ENCODE assay signal across 16 cellular contexts in the genomic region with DNA sequence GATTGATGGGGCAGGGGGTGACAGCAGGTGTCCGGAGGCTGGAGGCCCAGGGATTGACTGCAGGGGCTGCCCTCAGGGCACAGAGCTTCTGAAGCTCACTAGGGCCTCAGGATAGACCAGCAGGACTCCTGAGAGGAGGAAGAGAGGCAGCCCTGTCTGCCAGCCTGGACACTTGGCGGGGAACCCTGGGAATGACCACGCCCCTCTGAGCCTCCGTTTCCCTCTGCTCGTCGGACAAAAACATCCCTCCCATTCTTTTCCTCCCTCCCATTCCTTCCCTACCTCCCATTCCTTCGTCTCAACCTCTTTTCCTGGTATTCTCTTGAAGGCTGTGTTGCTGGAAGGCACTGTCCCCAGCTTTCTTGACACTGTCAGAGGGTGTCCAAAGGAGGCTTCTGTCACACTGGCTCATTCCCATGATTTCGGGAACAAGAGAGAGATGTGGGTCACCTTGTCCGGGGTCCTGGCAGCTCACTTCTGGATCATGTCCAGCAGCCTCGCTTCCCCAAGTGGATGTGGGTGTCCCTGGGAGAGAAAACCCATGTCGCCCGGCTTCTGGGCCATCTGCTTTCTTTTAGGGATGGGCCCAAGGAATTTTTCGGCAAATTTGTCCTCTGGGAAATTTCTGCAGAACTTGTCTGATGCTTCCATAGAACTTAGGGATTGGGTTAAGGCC.
DNase-seq lines count a peak whose midpoint lies in the region; ATAC-seq, FAIRE-seq and TF ChIP-seq lines count a peak whose summit lies in the region.
"Had no signal": no experiment of that assay in that cellular context is flagged by ENCODE, and none has a peak within 500 bp of the region (broad histone marks: within the 10 kb centered on the region; RNA-seq: fewer than 3 reads in every experiment).

No MANE protein-coding gene starts in this region.

- TF ChIP-seq CTCF in CD14-positive monocyte (IDR thresholded peaks at IDR 0.05), result no peak
- TF ChIP-seq CTCF in HEK293 (tag by site-specific recombination; IDR thresholded peaks at IDR 0.05), result no peak
- TF ChIP-seq CTCF in kidney (IDR thresholded peaks at IDR 0.05; ENCODE audit: borderline replicate concordance, extremely low read depth, insufficient read depth), result no peak
- TF ChIP-seq CTCF in progenitor cell of endocrine pancreas (IDR thresholded peaks at IDR 0.05; ENCODE audit: unreplicated experiment), result no peak

- POLR2A ChIA-PET in HEK293 (lab: Yijun Ruan, JAX), result no interaction called here

- H3K4me3 Mint-ChIP-seq in CD14-positive monocyte, result no peak overlapping the region
- H3K4me3 Mint-ChIP-seq in progenitor cell of endocrine pancreas (ENCODE audit: low read depth), result no peak overlapping the region
- no peak overlapping the region for H3K4me3 Mint-ChIP-seq in activated T-helper 1 cell treated with anti-CD3 and anti-CD28 coated beads, Interleukin-12 subunit alpha, Interleukin-12 subunit beta, Interleukin-2, Interleukin-4 antibody, amounts not matched to agents 30 ng/mL and 10 ng/mL and 1 ng/mL, durations not matched to agents 14 hours and 24 hours and 36 hours
- H3K4me3 Mint-ChIP-seq: CD8-positive, alpha-beta T cell had no signal

- CTCF ChIA-PET in HEK293 (lab: Yijun Ruan, JAX), result no interaction called here

- intact Hi-C loops in CD14-positive monocyte (cut with micrococcal nuclease), result no loop called here
- intact Hi-C loops in kidney (cut with DNase I), result no loop called here
- intact Hi-C loops in activated T-helper 1 cell treated with anti-CD3 and anti-CD28 coated beads, Interleukin-12 subunit alpha, Interleukin-12 subunit beta, Interleukin-2, Interleukin-4 antibody, amounts not matched to agents 30 ng/mL and 10 ng/mL and 1 ng/mL, durations not matched to agents 14 hours and 24 hours and 36 hours (cut with micrococcal nuclease), result no loop called here

- no peaks in the 10 kb centered on the region for H3K36me3 ChIP-seq in HEK293 (ENCODE audit: control insufficient read depth in 2 of 2, insufficient read depth in 1 of 2, low read length in 2 of 2)
- H3K36me3 ChIP-seq in kidney (ENCODE audit: control insufficient read depth in 1 of 2, insufficient read depth in 2 of 2, low read length in 2 of 2), result no peaks in the 10 kb centered on the region
- H3K36me3 ChIP-seq: BE2C had no signal

- FAIRE-seq in kidney (lab: Jason Lieb, UNC), result no peak
- FAIRE-seq: A204.1, H54 had no signal

- H3K4me1 ChIP-seq in HEK293 (ENCODE audit: control insufficient read depth, insufficient read depth, low read length) (peaks cover 3% of the 10 kb centered on the region), kidney (ENCODE audit: control insufficient read depth in 1 of 2, insufficient read depth in 1 of 2, low read depth in 1 of 2, low read length in 2 of 2) (peaks cover 6 to 13% of the 10 kb centered on the region in 2 donors)
- H3K4me1 ChIP-seq: BE2C had no signal

- H3K9me3 ChIP-seq in HEK293 (ENCODE audit: control insufficient read depth, insufficient read depth, low read depth, low read length) (no peaks in the 10 kb centered on the region), kidney (ENCODE audit: control insufficient read depth in 1 of 2, low read length in 2 of 2) (no peaks in the 10 kb centered on the region)
- H3K9me3 ChIP-seq: BE2C had no signal

- H3K9me3 Mint-ChIP-seq in CD14-positive monocyte (peaks cover 0 to 1% (median 0%) of the 10 kb centered on the region in 7 donors), progenitor cell of endocrine pancreas (ENCODE audit: low read depth) (no peaks in the 10 kb centered on the region)
- peaks cover 1% of the 10 kb centered on the region for H3K9me3 Mint-ChIP-seq in activated T-helper 1 cell treated with anti-CD3 and anti-CD28 coated beads, Interleukin-12 subunit alpha, Interleukin-12 subunit beta, Interleukin-2, Interleukin-4 antibody, amounts not matched to agents 30 ng/mL and 10 ng/mL and 1 ng/mL, durations not matched to agents 14 hours and 24 hours and 36 hours
- H3K9me3 Mint-ChIP-seq: CD8-positive, alpha-beta T cell had no signal

- H3K27me3 Mint-ChIP-seq in CD14-positive monocyte (ENCODE audit: low read depth in 3 of 3) (peaks cover 0 to 3% (median 0%) of the 10 kb centered on the region in 3 donors), progenitor cell of endocrine pancreas (no peaks in the 10 kb centered on the region)
- H3K27me3 Mint-ChIP-seq in activated T-helper 1 cell treated with anti-CD3 and anti-CD28 coated beads, Interleukin-12 subunit alpha, Interleukin-12 subunit beta, Interleukin-2, Interleukin-4 antibody, amounts not matched to agents 30 ng/mL and 10 ng/mL and 1 ng/mL, durations not matched to agents 14 hours and 24 hours and 36 hours (ENCODE audit: insufficient read depth), result no peaks in the 10 kb centered on the region

- DNase-seq in CD14-positive monocyte (ENCODE audit: low spot score) (no peak), kidney (peak; percentile 60), progenitor cell of endocrine pancreas (ENCODE audit: low spot score, unreplicated experiment) (no peak)
- no peak for DNase-seq in activated T-helper 1 cell treated with anti-CD3 and anti-CD28 coated beads, Interleukin-12 subunit alpha, Interleukin-12 subunit beta, Interleukin-2, Interleukin-4 antibody, amounts not matched to agents 30 ng/mL and 10 ng/mL and 1 ng/mL, durations not matched to agents 14 hours and 24 hours and 36 hours (ENCODE audit: low spot score)
- DNase-seq: BE2C; CD8-positive, alpha-beta T cell; COR-L47; DND-41; GDM1; GM23248 had no signal

- no peak for TF ChIP-seq POLR2A in GM18505 (IDR thresholded peaks at IDR 0.05; ENCODE audit: borderline replicate concordance, extremely low read depth, insufficient read depth, insufficient read length)

- peaks cover 25 to 58% of the 10 kb centered on the region in 2 donors for H3K36me3 Mint-ChIP-seq in CD14-positive monocyte
- peaks cover 1% of the 10 kb centered on the region for H3K36me3 Mint-ChIP-seq in progenitor cell of endocrine pancreas (ENCODE audit: insufficient read depth)
- H3K36me3 Mint-ChIP-seq in activated T-helper 1 cell treated with anti-CD3 and anti-CD28 coated beads, Interleukin-12 subunit alpha, Interleukin-12 subunit beta, Interleukin-2, Interleukin-4 antibody, amounts not matched to agents 30 ng/mL and 10 ng/mL and 1 ng/mL, durations not matched to agents 14 hours and 24 hours and 36 hours (ENCODE audit: low read depth), result peaks cover 3% of the 10 kb centered on the region

- ATAC-seq in GM18505 (IDR thresholded peaks at IDR 0.05; ENCODE audit: unreplicated experiment) (no peak), HG02884 (IDR thresholded peaks at IDR 0.05; ENCODE audit: unreplicated experiment) (no peak)
- ATAC-seq: CD8-positive, alpha-beta T cell had no signal

- H3K4me1 Mint-ChIP-seq in CD14-positive monocyte (peaks cover 7% of the 10 kb centered on the region), progenitor cell of endocrine pancreas (ENCODE audit: low read depth) (peaks cover 29% of the 10 kb centered on the region)
- peaks cover 10% of the 10 kb centered on the region for H3K4me1 Mint-ChIP-seq in activated T-helper 1 cell treated with anti-CD3 and anti-CD28 coated beads, Interleukin-12 subunit alpha, Interleukin-12 subunit beta, Interleukin-2, Interleukin-4 antibody, amounts not matched to agents 30 ng/mL and 10 ng/mL and 1 ng/mL, durations not matched to agents 14 hours and 24 hours and 36 hours (ENCODE audit: low read depth)

- no peak overlapping the region for H3K9ac ChIP-seq in kidney (ENCODE audit: low read length in 2 of 2)
- H3K9ac ChIP-seq: GM23248 had no signal

- H3K27ac ChIP-seq in HEK293 (ENCODE audit: extremely low read depth, low read depth, low read length) (no peak overlapping the region), kidney (ENCODE audit: low read depth in 2 of 2, low read length in 2 of 2) (no peak overlapping the region)
- H3K27ac ChIP-seq: C4-2B, GM23248 had no signal

- H3K27ac Mint-ChIP-seq in CD14-positive monocyte (peak overlapping the region in 4 of 7 donors; percentile 30 to 87 (median 70)), progenitor cell of endocrine pancreas (peak overlapping the region; percentile 2)
- H3K27ac Mint-ChIP-seq in activated T-helper 1 cell treated with anti-CD3 and anti-CD28 coated beads, Interleukin-12 subunit alpha, Interleukin-12 subunit beta, Interleukin-2, Interleukin-4 antibody, amounts not matched to agents 30 ng/mL and 10 ng/mL and 1 ng/mL, durations not matched to agents 14 hours and 24 hours and 36 hours, result no peak overlapping the region

- H3K4me3 ChIP-seq in HEK293 (ENCODE audit: low read depth, low read length) (no peak overlapping the region), kidney (ENCODE audit: low read length in 2 of 2) (no peak overlapping the region)
- H3K4me3 ChIP-seq: GM23248 had no signal

TF ChIP-seq in HEK293, 187 proteins besides CTCF, POLR2A, EP300 and RAD21:
- TF ChIP-seq ZNF202 (tag by site-specific recombination; IDR thresholded peaks at IDR 0.05; ENCODE audit: borderline replicate concordance), result no peak
- no peak for TF ChIP-seq ZNF175 (tag by site-specific recombination; IDR thresholded peaks at IDR 0.05)
- no peak for TF ChIP-seq ZNF311 (tag by site-specific recombination; IDR thresholded peaks at IDR 0.05; ENCODE audit: borderline replicate concordance)
- no peak for TF ChIP-seq ZNF629 (tag by site-specific recombination; IDR thresholded peaks at IDR 0.05)
- TF ChIP-seq ZNF366 (tag by site-specific recombination; conservative IDR thresholded peaks at IDR 0.05), result no peak
- TF ChIP-seq ZBTB21 (tag by site-specific recombination; IDR thresholded peaks at IDR 0.05), result no peak
- TF ChIP-seq ZBTB17 (tag by site-specific recombination; IDR thresholded peaks at IDR 0.05), result no peak
- peak; percentile 74 for TF ChIP-seq ZIC2 (tag by site-specific recombination; IDR thresholded peaks at IDR 0.05)
- TF ChIP-seq ZNF416 (tag by site-specific recombination; IDR thresholded peaks at IDR 0.05), result no peak
- no peak for TF ChIP-seq ZNF48 (tag by site-specific recombination; IDR thresholded peaks at IDR 0.05)
- TF ChIP-seq ZNF112 (tag by site-specific recombination; IDR thresholded peaks at IDR 0.05), result no peak
- TF ChIP-seq ZNF248 (tag by site-specific recombination; IDR thresholded peaks at IDR 0.05), result no peak
- TF ChIP-seq, protein P1, sequence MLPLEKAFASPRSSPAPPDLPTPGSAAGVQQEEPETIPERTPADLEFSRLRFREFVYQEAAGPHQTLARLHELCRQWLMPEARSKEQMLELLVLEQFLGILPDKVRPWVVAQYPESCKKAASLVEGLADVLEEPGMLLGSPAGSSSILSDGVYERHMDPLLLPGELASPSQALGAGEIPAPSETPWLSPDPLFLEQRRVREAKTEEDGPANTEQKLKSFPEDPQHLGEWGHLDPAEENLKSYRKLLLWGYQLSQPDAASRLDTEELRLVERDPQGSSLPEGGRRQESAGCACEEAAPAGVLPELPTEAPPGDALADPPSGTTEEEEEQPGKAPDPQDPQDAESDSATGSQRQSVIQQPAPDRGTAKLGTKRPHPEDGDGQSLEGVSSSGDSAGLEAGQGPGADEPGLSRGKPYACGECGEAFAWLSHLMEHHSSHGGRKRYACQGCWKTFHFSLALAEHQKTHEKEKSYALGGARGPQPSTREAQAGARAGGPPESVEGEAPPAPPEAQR (tag by site-specific recombination; IDR thresholded peaks at IDR 0.05), result no peak
- TF ChIP-seq KLF9 (tag by site-specific recombination; IDR thresholded peaks at IDR 0.05; ENCODE audit: low read depth), result peak; percentile 31; the same call in 1 of the 2 replicates
TF ChIP-seq in HEK293: peak in this region for 2.
